8 cellular contexts compared by ENCODE assay signal in the genomic region with DNA sequence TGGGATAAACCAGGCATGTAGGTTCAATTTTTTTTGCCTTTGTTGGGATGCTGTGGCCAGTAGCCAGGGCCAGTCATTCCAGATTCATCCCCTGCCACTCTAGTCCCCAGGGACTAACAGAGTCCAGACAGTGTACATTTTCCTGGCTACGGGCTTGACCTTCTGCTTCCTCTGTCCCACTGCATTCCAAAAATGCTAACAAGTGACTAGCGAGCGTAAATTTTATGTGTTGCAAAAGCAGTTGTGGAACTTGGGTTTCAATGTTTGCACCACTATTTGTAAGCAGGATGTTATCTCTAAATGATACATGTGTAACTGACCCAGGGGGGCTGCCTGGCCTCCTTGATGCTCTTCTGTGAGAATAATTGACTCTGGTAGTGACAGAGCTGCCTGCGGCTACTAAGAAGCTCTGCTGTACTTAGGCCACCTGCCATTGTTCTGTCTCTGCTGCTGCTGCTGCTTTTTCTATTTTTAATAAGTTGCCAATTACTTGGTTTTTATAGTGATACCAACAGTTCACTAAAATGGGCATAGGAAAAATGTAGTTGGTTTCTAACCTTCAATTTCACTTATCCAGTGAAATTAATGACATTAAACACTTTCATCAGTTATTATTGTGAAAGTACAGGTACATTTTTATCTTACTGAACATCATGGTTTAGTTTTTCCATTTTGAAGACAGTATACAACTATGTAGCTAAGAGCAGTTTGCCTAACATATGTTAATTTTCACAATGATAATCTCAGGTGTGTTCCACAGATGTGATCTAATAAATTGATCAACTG. TPM values are rescaled to one million over a fixed set of nuclear protein-coding genes. Genes with fewer than 3 reads are reported as not detected.
DNase-seq lines count a peak whose midpoint lies in the region; ATAC-seq and TF ChIP-seq lines count a peak whose summit lies in the region.

No MANE protein-coding gene starts in this region.

- H3K4me1 ChIP-seq in Peyer's patch (peaks cover 0 to 22% (median 11%) of the 10 kb centered on the region in 4 donors), esophagus muscularis mucosa (peaks cover 60 to 83% (median 67%) of the 10 kb centered on the region in 4 donors)

- intact Hi-C loops in esophagus muscularis mucosa (cut with DNase I), result no loop called here

- H3K27ac ChIP-seq in Peyer's patch (peak overlapping the region; percentile 2 to 60 (median 49)), esophagus muscularis mucosa (replicated peaks in 1 of 4) (peak overlapping the region; percentile 71 to 79 (median 75))

- no peaks in the 10 kb centered on the region for H3K36me3 ChIP-seq in Peyer's patch
- H3K36me3 ChIP-seq in esophagus muscularis mucosa, result no peaks in the 10 kb centered on the region

- TF ChIP-seq POLR2A in Peyer's patch (IDR thresholded peaks at IDR 0.05) (no peak), esophagus muscularis mucosa (IDR thresholded peaks at IDR 0.05; ENCODE audit: low read depth) (no peak)

- peak overlapping the region; percentile 77 for H3K27ac Mint-ChIP-seq in osteocyte (ENCODE audit: unreplicated experiment)

- H3K9me3 ChIP-seq in Peyer's patch (no peaks in the 10 kb centered on the region), esophagus muscularis mucosa (no peaks in the 10 kb centered on the region)

- WGBS in esophagus muscularis mucosa, result 15% methylated on average over 4 of the region's 4 CpGs

- no peaks in the 10 kb centered on the region for H3K27me3 Mint-ChIP-seq in osteocyte (ENCODE audit: unreplicated experiment)

- H3K4me1 Mint-ChIP-seq in osteocyte (ENCODE audit: unreplicated experiment), result peaks cover 36% of the 10 kb centered on the region

- H3K4me3 ChIP-seq in Peyer's patch, result no peak overlapping the region
- H3K4me3 ChIP-seq in esophagus muscularis mucosa, result peak overlapping the region in 3 of 4 donors; percentile 10 to 18 (median 14)

- H3K36me3 Mint-ChIP-seq in osteocyte (ENCODE audit: unreplicated experiment), result peaks cover 3% of the 10 kb centered on the region

- TF ChIP-seq CTCF in Peyer's patch (IDR thresholded peaks at IDR 0.05) (no peak), esophagus muscularis mucosa (IDR thresholded peaks at IDR 0.05) (no peak), osteocyte (IDR thresholded peaks at IDR 0.05) (no peak)

- H3K27me3 ChIP-seq in Peyer's patch, result no peaks in the 10 kb centered on the region
- H3K27me3 ChIP-seq in esophagus muscularis mucosa, result no peaks in the 10 kb centered on the region

- ATAC-seq in GM19351 (IDR thresholded peaks at IDR 0.05; ENCODE audit: unreplicated experiment), result no peak
- ATAC-seq in HG03135 (IDR thresholded peaks at IDR 0.05; ENCODE audit: unreplicated experiment), result no peak
- no peak for ATAC-seq in GM21825 (IDR thresholded peaks at IDR 0.05; ENCODE audit: unreplicated experiment)

- no peaks in the 10 kb centered on the region for H3K9me3 Mint-ChIP-seq in osteocyte (ENCODE audit: unreplicated experiment)

- peak overlapping the region; percentile 15 for H3K4me3 Mint-ChIP-seq in osteocyte (ENCODE audit: unreplicated experiment)

- DNase-seq in COLO829 (ENCODE audit: low spot score), result peak; percentile 38
- DNase-seq in Peyer's patch, result no peak
- no peak for DNase-seq in esophagus muscularis mucosa (ENCODE audit: extremely low spot score)
- DNase-seq in osteocyte (ENCODE audit: extremely low spot score, unreplicated experiment), result peak; percentile 73
- DNase-seq in NCI-H1930 (lab: John Stamatoyannopoulos, UW), result no peak

- TF ChIP-seq EP300 in esophagus muscularis mucosa (IDR thresholded peaks at IDR 0.05), result no peak

RNA-seq across cellular contexts. Expression of a gene that starts 26.8 kb away (rescaled TPM):
- total RNA-seq in Peyer's patch (100 to 1,000 TPM in 1 of 4 donors, 10 to 100 TPM in 3; 43.6 to 169 (median 54.0) TPM), esophagus muscularis mucosa (10 to 100 TPM; 34.5 to 57.0 (median 45.4) TPM), osteocyte (47.4 and 50.3 TPM in 2 replicates)

Comparison
In these comparisons a context has a peak if more than half of its experiments do, and no peak if none do; other contexts are left out.
1. DNase-seq: peak in COLO829 (single experiment) and osteocyte (single experiment); none in Peyer's patch (0 of 3), esophagus muscularis mucosa (single experiment) and NCI-H1930 (0 of 2).
2. H3K4me3 ChIP-seq: peak in esophagus muscularis mucosa (3 of 4); none in Peyer's patch (0 of 4).